33 cellular contexts compared by ENCODE assay signal in the genomic region with DNA sequence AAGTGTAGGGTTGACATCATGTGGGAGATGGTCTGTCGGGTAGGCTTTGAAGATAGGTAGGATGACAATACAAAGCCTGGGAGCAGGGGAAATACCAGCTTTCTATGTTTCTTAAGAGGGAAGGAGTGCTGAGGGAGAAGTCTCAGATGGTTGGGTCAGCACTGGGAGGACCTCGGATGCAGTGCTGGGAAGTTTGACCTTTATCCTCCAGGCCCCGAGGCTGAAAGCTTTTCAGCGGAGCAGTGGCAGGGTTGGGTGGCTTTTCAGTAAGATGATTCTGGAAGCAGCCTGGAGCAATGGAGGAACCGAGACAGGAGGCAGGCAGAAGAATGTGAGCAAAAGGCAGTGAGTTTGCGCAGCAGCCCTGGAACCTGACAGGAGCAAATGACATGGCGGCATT. TPM values are rescaled to one million over a fixed set of nuclear protein-coding genes. Genes with fewer than 3 reads are reported as not detected.
DNase-seq lines count a peak whose midpoint lies in the region; ATAC-seq and TF ChIP-seq lines count a peak whose summit lies in the region.
"Had no signal": no experiment of that assay in that cellular context is flagged by ENCODE, and none has a peak within 500 bp of the region (broad histone marks: within the 10 kb centered on the region; RNA-seq: fewer than 3 reads in every experiment).

No MANE protein-coding gene starts in this region.

- no peaks in the 10 kb centered on the region for H3K9me3 ChIP-seq in CD8-positive, alpha-beta memory T cell (ENCODE audit: low read length)
- H3K9me3 ChIP-seq: A549, ascending aorta, esophagus squamous epithelium, heart left ventricle, lower lobe of right lung, Peyer's patch had no signal

- H3K27ac Mint-ChIP-seq in activated CD8-positive, alpha-beta T cell treated with anti-CD3 and anti-CD28 coated beads, Interleukin-2, amount 10 ng/mL, durations not matched to agents 7 days and 5 days = peak overlapping the region; percentile 11
- no peak overlapping the region for H3K27ac Mint-ChIP-seq in activated CD8-positive, alpha-beta T cell treated with anti-CD3 and anti-CD28 coated beads for 36 hours
- H3K27ac Mint-ChIP-seq in brain = peak overlapping the region; percentile 37 to 89 (median 79)
- H3K27ac Mint-ChIP-seq in naive B cell = peak overlapping the region in 4 of 6 donors; percentile 5 to 74 (median 66)
- peak overlapping the region in 2 of 8 donors; percentile 59 to 87 for H3K27ac Mint-ChIP-seq in CD8-positive, alpha-beta memory T cell
- H3K27ac Mint-ChIP-seq in immature natural killer cell = no peak overlapping the region
- H3K27ac Mint-ChIP-seq: activated CD4-positive, alpha-beta memory T cell treated with anti-CD3 and anti-CD28 coated beads for 36 hours; activated naive CD8-positive, alpha-beta T cell; HFFc6; IgD-negative memory B cell; WTC11 had no signal

- H3K27me3 ChIP-seq in CD8-positive, alpha-beta memory T cell (ENCODE audit: insufficient read depth, low read length, poor library complexity, severe bottlenecking) = no peaks in the 10 kb centered on the region
- H3K27me3 ChIP-seq: ascending aorta, esophagus squamous epithelium, foreskin keratinocyte, heart left ventricle, Peyer's patch had no signal

- H3K4me1 ChIP-seq in CD8-positive, alpha-beta memory T cell (ENCODE audit: insufficient read depth, low read length) = no peaks in the 10 kb centered on the region
- H3K4me1 ChIP-seq: A549, ascending aorta, lower lobe of right lung, Peyer's patch had no signal

- TF ChIP-seq CTCF in activated CD8-positive, alpha-beta T cell treated with anti-CD3 and anti-CD28 coated beads for 36 hours (IDR thresholded peaks at IDR 0.05) = no peak
- no peak for TF ChIP-seq CTCF in brain (conservative IDR thresholded peaks at IDR 0.05)

- H3K4me3 Mint-ChIP-seq in activated CD8-positive, alpha-beta T cell treated with anti-CD3 and anti-CD28 coated beads, Interleukin-2, amount 10 ng/mL, durations not matched to agents 7 days and 5 days = no peak overlapping the region
- H3K4me3 Mint-ChIP-seq in activated CD8-positive, alpha-beta T cell treated with anti-CD3 and anti-CD28 coated beads for 36 hours = no peak overlapping the region
- no peak overlapping the region for H3K4me3 Mint-ChIP-seq in brain
- no peak overlapping the region for H3K4me3 Mint-ChIP-seq in naive B cell
- H3K4me3 Mint-ChIP-seq in CD8-positive, alpha-beta memory T cell = no peak overlapping the region
- H3K4me3 Mint-ChIP-seq in immature natural killer cell = no peak overlapping the region
- H3K4me3 Mint-ChIP-seq: activated CD4-positive, alpha-beta memory T cell treated with anti-CD3 and anti-CD28 coated beads for 36 hours; activated naive CD8-positive, alpha-beta T cell; CD4-positive, CD25-positive, alpha-beta regulatory T cell; HFFc6; IgD-negative memory B cell; naive thymus-derived CD8-positive, alpha-beta T cell; WTC11 had no signal

- peaks cover 47% of the 10 kb centered on the region for H3K36me3 Mint-ChIP-seq in activated CD8-positive, alpha-beta T cell treated with anti-CD3 and anti-CD28 coated beads, Interleukin-2, amount 10 ng/mL, durations not matched to agents 7 days and 5 days (ENCODE audit: low read depth)
- peaks cover 3% of the 10 kb centered on the region for H3K36me3 Mint-ChIP-seq in activated CD8-positive, alpha-beta T cell treated with anti-CD3 and anti-CD28 coated beads for 36 hours (ENCODE audit: low read depth)
- peaks cover 23% of the 10 kb centered on the region for H3K36me3 Mint-ChIP-seq in brain
- peaks cover 10 to 26% of the 10 kb centered on the region in 2 donors for H3K36me3 Mint-ChIP-seq in naive B cell
- peaks cover 0 to 3% (median 2%) of the 10 kb centered on the region in 3 donors for H3K36me3 Mint-ChIP-seq in CD8-positive, alpha-beta memory T cell
- H3K36me3 Mint-ChIP-seq in immature natural killer cell = no peaks in the 10 kb centered on the region
- H3K36me3 Mint-ChIP-seq: activated CD4-positive, alpha-beta memory T cell treated with anti-CD3 and anti-CD28 coated beads for 36 hours had no signal

- H3K27me3 Mint-ChIP-seq in activated CD8-positive, alpha-beta T cell treated with anti-CD3 and anti-CD28 coated beads, Interleukin-2, amount 10 ng/mL, durations not matched to agents 7 days and 5 days (ENCODE audit: low read depth) = no peaks in the 10 kb centered on the region
- H3K27me3 Mint-ChIP-seq in activated CD8-positive, alpha-beta T cell treated with anti-CD3 and anti-CD28 coated beads for 36 hours = no peaks in the 10 kb centered on the region
- no peaks in the 10 kb centered on the region for H3K27me3 Mint-ChIP-seq in brain
- no peaks in the 10 kb centered on the region for H3K27me3 Mint-ChIP-seq in naive B cell
- H3K27me3 Mint-ChIP-seq in CD8-positive, alpha-beta memory T cell = no peaks in the 10 kb centered on the region
- peaks cover 0 to 4% (median 2%) of the 10 kb centered on the region in 3 donors for H3K27me3 Mint-ChIP-seq in immature natural killer cell (ENCODE audit: low read depth in 3 of 3)
- H3K27me3 Mint-ChIP-seq: activated CD4-positive, alpha-beta memory T cell treated with anti-CD3 and anti-CD28 coated beads for 36 hours; activated naive CD8-positive, alpha-beta T cell; CD4-positive, CD25-positive, alpha-beta regulatory T cell; IgD-negative memory B cell; naive thymus-derived CD8-positive, alpha-beta T cell had no signal

- no peak overlapping the region for H3K4me3 ChIP-seq in CD8-positive, alpha-beta memory T cell (ENCODE audit: low read length)
- H3K4me3 ChIP-seq: A549, ascending aorta, coronary artery, esophagus squamous epithelium, heart left ventricle, lower lobe of right lung, Peyer's patch had no signal

- peaks cover 31% of the 10 kb centered on the region for H3K4me1 Mint-ChIP-seq in activated CD8-positive, alpha-beta T cell treated with anti-CD3 and anti-CD28 coated beads, Interleukin-2, amount 10 ng/mL, durations not matched to agents 7 days and 5 days (ENCODE audit: low read depth)
- peaks cover 12% of the 10 kb centered on the region for H3K4me1 Mint-ChIP-seq in activated CD8-positive, alpha-beta T cell treated with anti-CD3 and anti-CD28 coated beads for 36 hours (ENCODE audit: low read depth)
- peaks cover 78% of the 10 kb centered on the region for H3K4me1 Mint-ChIP-seq in brain
- H3K4me1 Mint-ChIP-seq in naive B cell = peaks cover 0 to 6% (median 3%) of the 10 kb centered on the region in 3 donors
- peaks cover 0 to 7% (median 6%) of the 10 kb centered on the region in 3 donors for H3K4me1 Mint-ChIP-seq in CD8-positive, alpha-beta memory T cell
- no peaks in the 10 kb centered on the region for H3K4me1 Mint-ChIP-seq in immature natural killer cell
- H3K4me1 Mint-ChIP-seq: naive thymus-derived CD8-positive, alpha-beta T cell had no signal

- intact Hi-C loops in activated CD8-positive, alpha-beta T cell treated with anti-CD3 and anti-CD28 coated beads for 36 hours (cut with micrococcal nuclease) = no loop called here

- CTCF ChIA-PET in activated CD8-positive, alpha-beta T cell treated with anti-CD3 and anti-CD28 coated beads, Interleukin-2, amount 10 ng/mL, durations not matched to agents 7 days and 5 days (lab: Charles Lee) = interaction anchor here (1.0 to 1.2 kb wide), 2 partner anchors 154 to 236 kb away, joined by 3 to 5 read pairs; no protein-coding TSS in a partner anchor
- CTCF ChIA-PET in activated CD8-positive, alpha-beta T cell treated with anti-CD3 and anti-CD28 coated beads for 36 hours (lab: Charles Lee) = no interaction called here
- CTCF ChIA-PET in CD8-positive, alpha-beta memory T cell (lab: Charles Lee) = no interaction called here

- POLR2A ChIA-PET in activated CD8-positive, alpha-beta T cell treated with anti-CD3 and anti-CD28 coated beads, Interleukin-2, amount 10 ng/mL, durations not matched to agents 7 days and 5 days (lab: Charles Lee) = interaction anchor here (0.6 kb wide), 1 partner anchor 11 kb away, joined by 3 read pairs; no protein-coding TSS in a partner anchor
- POLR2A ChIA-PET in activated CD8-positive, alpha-beta T cell treated with anti-CD3 and anti-CD28 coated beads for 36 hours (lab: Charles Lee) = no interaction called here
- POLR2A ChIA-PET in CD8-positive, alpha-beta memory T cell (lab: Charles Lee) = no interaction called here

- DNase-seq in activated CD8-positive, alpha-beta T cell treated with anti-CD3 and anti-CD28 coated beads, Interleukin-2, amount 10 ng/mL, durations not matched to agents 7 days and 5 days = no peak
- DNase-seq in activated CD8-positive, alpha-beta T cell treated with anti-CD3 and anti-CD28 coated beads for 36 hours = no peak
- DNase-seq in naive B cell = no peak
- no peak for DNase-seq in DMS153 (lab: John Stamatoyannopoulos, UW)
- no peak for DNase-seq in CD8-positive, alpha-beta memory T cell
- no peak for DNase-seq in immature natural killer cell
- DNase-seq: activated CD4-positive, alpha-beta memory T cell treated with anti-CD3 and anti-CD28 coated beads for 36 hours; activated CD8-positive, alpha-beta memory T cell treated with anti-CD3 and anti-CD28 coated beads, Interleukin-2, amount 50 U/mL, for 48 hours; CD4-positive, CD25-positive, alpha-beta regulatory T cell; esophagus squamous epithelium; foreskin keratinocyte; GOT3; heart left ventricle; HFFc6; kidney glomerular epithelial cell; lower lobe of right lung; naive thymus-derived CD8-positive, alpha-beta T cell; NCI-H146; NCI-H2107; NCI-H446 treated with DMSO at 0.1 percent for 48 hours; Peyer's patch; stimulated activated CD4-positive, alpha-beta T cell treated with anti-CD3 and anti-CD28 coated beads, Interleukin-4, amount 100 ng/mL, for 24 hours; SW 1271 had no signal

- no peaks in the 10 kb centered on the region for H3K36me3 ChIP-seq in CD8-positive, alpha-beta memory T cell (ENCODE audit: insufficient read depth, low read length)
- H3K36me3 ChIP-seq: ascending aorta, Peyer's patch had no signal

- ATAC-seq in activated CD8-positive, alpha-beta T cell treated with anti-CD3 and anti-CD28 coated beads, Interleukin-2, amount 10 ng/mL, durations not matched to agents 7 days and 5 days = no peak
- ATAC-seq in activated CD8-positive, alpha-beta T cell treated with anti-CD3 and anti-CD28 coated beads for 36 hours = no peak
- no peak for ATAC-seq in naive B cell (ENCODE audit: low read depth in 2 of 2)
- ATAC-seq: A549; foreskin keratinocyte; heart left ventricle; lower lobe of right lung; naive thymus-derived CD8-positive, alpha-beta T cell; WTC11 had no signal

- H3K9me3 Mint-ChIP-seq in activated CD8-positive, alpha-beta T cell treated with anti-CD3 and anti-CD28 coated beads, Interleukin-2, amount 10 ng/mL, durations not matched to agents 7 days and 5 days (ENCODE audit: insufficient read depth) = no peaks in the 10 kb centered on the region
- H3K9me3 Mint-ChIP-seq in activated CD8-positive, alpha-beta T cell treated with anti-CD3 and anti-CD28 coated beads for 36 hours = no peaks in the 10 kb centered on the region
- H3K9me3 Mint-ChIP-seq in brain (no peaks in the 10 kb centered on the region), naive B cell (no peaks in the 10 kb centered on the region), immature natural killer cell (no peaks in the 10 kb centered on the region)
- H3K9me3 Mint-ChIP-seq in CD8-positive, alpha-beta memory T cell = no peaks in the 10 kb centered on the region
- H3K9me3 Mint-ChIP-seq: activated CD4-positive, alpha-beta memory T cell treated with anti-CD3 and anti-CD28 coated beads for 36 hours; CD4-positive, CD25-positive, alpha-beta regulatory T cell; IgD-negative memory B cell; naive thymus-derived CD8-positive, alpha-beta T cell; WTC11 had no signal

- H3K27ac ChIP-seq in temporal lobe (ENCODE audit: low read depth, low read length) = peak overlapping the region; percentile 23
- H3K27ac ChIP-seq in CD8-positive, alpha-beta memory T cell (ENCODE audit: low read depth, low read length) = no peak overlapping the region
- H3K27ac ChIP-seq: A549, ascending aorta, coronary artery, esophagus squamous epithelium, foreskin keratinocyte, heart left ventricle, lower lobe of right lung, Peyer's patch had no signal

RNA-seq across cellular contexts. Expression of a gene that starts 43.5 kb away (rescaled TPM):
- total RNA-seq in activated CD8-positive, alpha-beta T cell treated with anti-CD3 and anti-CD28 coated beads, Interleukin-2, amount 10 ng/mL, durations not matched to agents 7 days and 5 days = 1 to 10 TPM; 1.2 TPM
- total RNA-seq in activated CD8-positive, alpha-beta T cell treated with anti-CD3 and anti-CD28 coated beads for 36 hours = 1 to 10 TPM; 1.6 to 1.8 TPM
- polyA plus RNA-seq in brain (ENCODE audit: insufficient read depth, low read depth, low replicate concordance) = 2.6 TPM
- polyA plus RNA-seq in naive B cell (ENCODE audit: low read depth in 6 of 6) = not detected
- total RNA-seq in temporal lobe = under 0.01 TPM
- under 1 TPM; 0.59 to 0.84 TPM for total RNA-seq in CD8-positive, alpha-beta memory T cell
- polyA plus RNA-seq in CD8-positive, alpha-beta memory T cell = 0.06 TPM
- not detected for polyA plus RNA-seq in immature natural killer cell
- total RNA-seq: Daoy, foreskin keratinocyte, lower lobe of right lung, osteocyte had no signal
- polyA plus RNA-seq: foreskin keratinocyte, IgD-negative memory B cell had no signal

Comparison
In these comparisons a context has a peak if more than half of its experiments do, and no peak if none do; other contexts are left out.
1. H3K27ac Mint-ChIP-seq: peak in activated CD8-positive, alpha-beta T cell treated with anti-CD3 and anti-CD28 coated beads, Interleukin-2, amount 10 ng/mL, durations not matched to agents 7 days and 5 days (single experiment), brain (5 of 5) and naive B cell (4 of 6); none in activated CD8-positive, alpha-beta T cell treated with anti-CD3 and anti-CD28 coated beads for 36 hours (single experiment) and immature natural killer cell (0 of 6).